Comparison of ENCODE assay signal across 12 cellular contexts in genomic region chr11:128361451-128362020, GRCh38.
DNase-seq lines count a peak whose midpoint lies in the region; ATAC-seq, FAIRE-seq and TF ChIP-seq lines count a peak whose summit lies in the region.
"Had no signal": no experiment of that assay in that cellular context is flagged by ENCODE, and none has a peak within 500 bp of the region (broad histone marks: within the 10 kb centered on the region; RNA-seq: fewer than 3 reads in every experiment).

No MANE protein-coding gene starts in this region.

- in situ Hi-C loops in KBM-7 (cut with MboI; ENCODE audit: low pct_unique_long_range_greater_than_20kb, low sequenced_read_pairs), result no loop called here

- ATAC-seq in left ventricle myocardium superior (peak; percentile 57), GM21529 (IDR thresholded peaks at IDR 0.05; ENCODE audit: unreplicated experiment) (no peak)

- DNase-seq in AG04449 (ENCODE audit: low read depth, low spot score), result peak; percentile 34
- DNase-seq in GM12891 (ENCODE audit: insufficient read length, low spot score), result no peak
- DNase-seq in SHP77 treated with DMSO at 0.1 percent for 48 hours (lab: John Stamatoyannopoulos, UW), result peak; percentile 75
- DNase-seq in left ventricle myocardium superior, result no peak
- DNase-seq in KBM-7, result no peak
- no peak for DNase-seq in activated T-helper 2 cell treated with anti-CD3 and anti-CD28 coated beads, Interferon-gamma antibody, Interleukin-2, Interleukin-4, amounts not matched to agents 10 μg/mL and 5 μg/mL and 100 μg/mL, durations not matched to agents 14 hours and 24 hours and 36 hours (ENCODE audit: low spot score)
- no peak for DNase-seq in SW 1271 (lab: John Stamatoyannopoulos, UW)
- DNase-seq: islet precursor cell, NCI-H345, transverse colon had no signal

- no peaks in the 10 kb centered on the region for H3K36me3 Mint-ChIP-seq in activated T-helper 2 cell treated with anti-CD3 and anti-CD28 coated beads, Interferon-gamma antibody, Interleukin-2, Interleukin-4, amounts not matched to agents 10 μg/mL and 5 μg/mL and 100 μg/mL, durations not matched to agents 14 hours and 24 hours and 36 hours (ENCODE audit: low read depth)

- peaks cover 2% of the 10 kb centered on the region for H3K4me1 Mint-ChIP-seq in activated T-helper 2 cell treated with anti-CD3 and anti-CD28 coated beads, Interferon-gamma antibody, Interleukin-2, Interleukin-4, amounts not matched to agents 10 μg/mL and 5 μg/mL and 100 μg/mL, durations not matched to agents 14 hours and 24 hours and 36 hours (ENCODE audit: low read depth)

- peaks cover 7% of the 10 kb centered on the region for H3K27me3 Mint-ChIP-seq in activated T-helper 2 cell treated with anti-CD3 and anti-CD28 coated beads, Interferon-gamma antibody, Interleukin-2, Interleukin-4, amounts not matched to agents 10 μg/mL and 5 μg/mL and 100 μg/mL, durations not matched to agents 14 hours and 24 hours and 36 hours (ENCODE audit: low read depth)

- intact Hi-C loops in left ventricle myocardium superior (cut with micrococcal nuclease), result no loop called here
- intact Hi-C loops in activated T-helper 2 cell treated with anti-CD3 and anti-CD28 coated beads, Interferon-gamma antibody, Interleukin-2, Interleukin-4, amounts not matched to agents 10 μg/mL and 5 μg/mL and 100 μg/mL, durations not matched to agents 14 hours and 24 hours and 36 hours (cut with micrococcal nuclease), result no loop called here

- H3K27ac Mint-ChIP-seq in activated T-helper 2 cell treated with anti-CD3 and anti-CD28 coated beads, Interferon-gamma antibody, Interleukin-2, Interleukin-4, amounts not matched to agents 10 μg/mL and 5 μg/mL and 100 μg/mL, durations not matched to agents 14 hours and 24 hours and 36 hours, result no peak overlapping the region

- H3K4me3 Mint-ChIP-seq in activated T-helper 2 cell treated with anti-CD3 and anti-CD28 coated beads, Interferon-gamma antibody, Interleukin-2, Interleukin-4, amounts not matched to agents 10 μg/mL and 5 μg/mL and 100 μg/mL, durations not matched to agents 14 hours and 24 hours and 36 hours (ENCODE audit: low read depth), result no peak overlapping the region

- no peak overlapping the region for H3K4me3 ChIP-seq in AG04449 (ENCODE audit: low read depth, low read length)
- H3K4me3 ChIP-seq: coronary artery, transverse colon had no signal

- no peak for TF ChIP-seq POLR2A in GM12891 (IDR thresholded peaks at IDR 0.05; ENCODE audit: low read depth, low read length)

- H3K9me3 Mint-ChIP-seq in activated T-helper 2 cell treated with anti-CD3 and anti-CD28 coated beads, Interferon-gamma antibody, Interleukin-2, Interleukin-4, amounts not matched to agents 10 μg/mL and 5 μg/mL and 100 μg/mL, durations not matched to agents 14 hours and 24 hours and 36 hours, result no peaks in the 10 kb centered on the region

- CTCF ChIA-PET in AG04449 (lab: Yijun Ruan, JAX), result interaction anchor here (0.6 to 1.0 kb wide), 2 partner anchors 13 to 1540 kb away, joined by 3 read pairs; no protein-coding TSS in a partner anchor

- POLR2A ChIA-PET in AG04449 (lab: Yijun Ruan, JAX), result no interaction called here

- peak; percentile 68 for FAIRE-seq in GM12891 (lab: Jason Lieb, UNC)

- TF ChIP-seq CTCF in AG04449 (IDR thresholded peaks at IDR 0.05; ENCODE audit: insufficient read depth, low read length, missing control alignments), result no peak

TF ChIP-seq in GM12891, 5 proteins besides CTCF, POLR2A, EP300 and RAD21:
- TF ChIP-seq POU2F2 (IDR thresholded peaks at IDR 0.05; ENCODE audit: low read depth, low read length), result no peak
- TF ChIP-seq TAF1 (IDR thresholded peaks at IDR 0.05; ENCODE audit: low read depth, low read length), result no peak
- no peak for TF ChIP-seq PAX5 (IDR thresholded peaks at IDR 0.05; ENCODE audit: insufficient read depth, low read length, severe bottlenecking)

Comparison
In these comparisons a context has a peak if more than half of its experiments do, and no peak if none do; other contexts are left out.
1. DNase-seq: peak in AG04449 (single experiment) and SHP77 treated with DMSO at 0.1 percent for 48 hours (single experiment); none in GM12891 (single experiment), left ventricle myocardium superior (single experiment), KBM-7 (single experiment), activated T-helper 2 cell treated with anti-CD3 and anti-CD28 coated beads, Interferon-gamma antibody, Interleukin-2, Interleukin-4, amounts not matched to agents 10 μg/mL and 5 μg/mL and 100 μg/mL, durations not matched to agents 14 hours and 24 hours and 36 hours (single experiment) and SW 1271 (0 of 2).